In genomic region chr16:57151369-57151768, GRCh38 we compare ENCODE assay signal across 20 cellular contexts. TPM values are rescaled to one million over a fixed set of nuclear protein-coding genes. Genes with fewer than 3 reads are reported as not detected.
DNase-seq lines count a peak whose midpoint lies in the region; ATAC-seq and TF ChIP-seq lines count a peak whose summit lies in the region.
"Had no signal": no experiment of that assay in that cellular context is flagged by ENCODE, and none has a peak within 500 bp of the region (broad histone marks: within the 10 kb centered on the region; RNA-seq: fewer than 3 reads in every experiment).

No MANE protein-coding gene starts in this region.

- H3K27ac ChIP-seq in temporal lobe (ENCODE audit: low read depth, low read length) = peak overlapping the region; percentile 70
- H3K27ac ChIP-seq: brain microvascular endothelial cell, colonic mucosa had no signal

- no peak for TF ChIP-seq CTCF in brain (conservative IDR thresholded peaks at IDR 0.05)

- peak overlapping the region; percentile 65 for H3K27ac Mint-ChIP-seq in activated naive CD4-positive, alpha-beta T cell treated with anti-CD3 and anti-CD28 coated beads, Interleukin-2, amount 50 U/mL, for 24 hours
- no peak overlapping the region for H3K27ac Mint-ChIP-seq in activated naive CD4-positive, alpha-beta T cell treated with anti-CD3 and anti-CD28 coated beads, Interleukin-2, amount 10 ng/mL, durations not matched to agents 7 days and 5 days
- H3K27ac Mint-ChIP-seq in brain = peak overlapping the region in 3 of 5 experiments; percentile 34 to 96 (median 92)
- H3K27ac Mint-ChIP-seq: activated T-helper 2 cell treated with anti-CD3 and anti-CD28 coated beads, Interferon-gamma antibody, Interleukin-2, Interleukin-4, amounts not matched to agents 10 μg/mL and 5 μg/mL and 100 μg/mL, durations not matched to agents 14 hours and 24 hours and 36 hours had no signal

- no peak for DNase-seq in activated naive CD4-positive, alpha-beta T cell treated with anti-CD3 and anti-CD28 coated beads, Interleukin-2, amount 10 ng/mL, durations not matched to agents 7 days and 5 days
- DNase-seq in left lobe of liver (ENCODE audit: low spot score) = peak; percentile 31
- DNase-seq in iPS-NIHi11 (ENCODE audit: low spot score) = no peak
- DNase-seq: activated CD4-positive, alpha-beta T cell treated with anti-CD3 and anti-CD28 coated beads, Interleukin-2, amount 10 ng/mL, durations not matched to agents 7 days and 5 days; AML-193; CD8-positive, alpha-beta memory T cell; colonic mucosa; kidney; NCI-H187 treated with DMSO at 0.1 percent for 48 hours; NCI-H226; NCI-H748 treated with DMSO at 0.1 percent for 48 hours; SK-N-SH; T-helper 2 cell had no signal

- no peaks in the 10 kb centered on the region for H3K9me3 Mint-ChIP-seq in activated naive CD4-positive, alpha-beta T cell treated with anti-CD3 and anti-CD28 coated beads, Interleukin-2, amount 50 U/mL, for 24 hours
- no peaks in the 10 kb centered on the region for H3K9me3 Mint-ChIP-seq in activated naive CD4-positive, alpha-beta T cell treated with anti-CD3 and anti-CD28 coated beads, Interleukin-2, amount 10 ng/mL, durations not matched to agents 7 days and 5 days
- peaks cover 0 to 2% (median 0%) of the 10 kb centered on the region in 5 experiments for H3K9me3 Mint-ChIP-seq in brain
- H3K9me3 Mint-ChIP-seq: activated CD4-positive, alpha-beta T cell treated with anti-CD3 and anti-CD28 coated beads, Interleukin-2, amount 10 ng/mL, durations not matched to agents 7 days and 5 days; activated T-helper 2 cell treated with anti-CD3 and anti-CD28 coated beads, Interferon-gamma antibody, Interleukin-2, Interleukin-4, amounts not matched to agents 10 μg/mL and 5 μg/mL and 100 μg/mL, durations not matched to agents 14 hours and 24 hours and 36 hours; CD8-positive, alpha-beta memory T cell had no signal

- H3K36me3 Mint-ChIP-seq in activated naive CD4-positive, alpha-beta T cell treated with anti-CD3 and anti-CD28 coated beads, Interleukin-2, amount 50 U/mL, for 24 hours = peaks cover 12% of the 10 kb centered on the region
- H3K36me3 Mint-ChIP-seq in activated naive CD4-positive, alpha-beta T cell treated with anti-CD3 and anti-CD28 coated beads, Interleukin-2, amount 10 ng/mL, durations not matched to agents 7 days and 5 days = peaks cover 36% of the 10 kb centered on the region
- H3K36me3 Mint-ChIP-seq in brain = peaks cover 43% of the 10 kb centered on the region

- H3K4me3 Mint-ChIP-seq in activated naive CD4-positive, alpha-beta T cell treated with anti-CD3 and anti-CD28 coated beads, Interleukin-2, amount 50 U/mL, for 24 hours = no peak overlapping the region
- no peak overlapping the region for H3K4me3 Mint-ChIP-seq in activated naive CD4-positive, alpha-beta T cell treated with anti-CD3 and anti-CD28 coated beads, Interleukin-2, amount 10 ng/mL, durations not matched to agents 7 days and 5 days
- no peak overlapping the region for H3K4me3 Mint-ChIP-seq in brain
- H3K4me3 Mint-ChIP-seq: activated CD4-positive, alpha-beta T cell treated with anti-CD3 and anti-CD28 coated beads, Interleukin-2, amount 10 ng/mL, durations not matched to agents 7 days and 5 days; CD8-positive, alpha-beta memory T cell had no signal

- CTCF ChIA-PET in activated naive CD4-positive, alpha-beta T cell treated with anti-CD3 and anti-CD28 coated beads, Interleukin-2, amount 10 ng/mL, durations not matched to agents 7 days and 5 days (lab: Charles Lee) = interaction anchor here (1.1 to 1.6 kb wide), 5 partner anchors 8 to 162 kb away, joined by 3 to 9 read pairs (median 4); partner anchors contain the start of gene NLRC5

- peaks cover 41% of the 10 kb centered on the region for H3K4me1 Mint-ChIP-seq in activated naive CD4-positive, alpha-beta T cell treated with anti-CD3 and anti-CD28 coated beads, Interleukin-2, amount 50 U/mL, for 24 hours
- H3K4me1 Mint-ChIP-seq in activated naive CD4-positive, alpha-beta T cell treated with anti-CD3 and anti-CD28 coated beads, Interleukin-2, amount 10 ng/mL, durations not matched to agents 7 days and 5 days = peaks cover 48% of the 10 kb centered on the region
- peaks cover 39% of the 10 kb centered on the region for H3K4me1 Mint-ChIP-seq in brain

- no peak for ATAC-seq in left lobe of liver
- no peak for ATAC-seq in GM21737 (IDR thresholded peaks at IDR 0.05; ENCODE audit: unreplicated experiment)
- ATAC-seq in HG02642 (IDR thresholded peaks at IDR 0.05; ENCODE audit: poor library complexity, unreplicated experiment) = no peak

- H3K27me3 Mint-ChIP-seq in activated naive CD4-positive, alpha-beta T cell treated with anti-CD3 and anti-CD28 coated beads, Interleukin-2, amount 50 U/mL, for 24 hours = no peaks in the 10 kb centered on the region
- H3K27me3 Mint-ChIP-seq in activated naive CD4-positive, alpha-beta T cell treated with anti-CD3 and anti-CD28 coated beads, Interleukin-2, amount 10 ng/mL, durations not matched to agents 7 days and 5 days = no peaks in the 10 kb centered on the region
- no peaks in the 10 kb centered on the region for H3K27me3 Mint-ChIP-seq in brain
- H3K27me3 Mint-ChIP-seq: activated CD4-positive, alpha-beta T cell treated with anti-CD3 and anti-CD28 coated beads, Interleukin-2, amount 10 ng/mL, durations not matched to agents 7 days and 5 days; CD8-positive, alpha-beta memory T cell had no signal

RNA-seq across cellular contexts. Expression of gene PSME3IP1, which starts 34.5 kb away (rescaled TPM):
- 208 TPM for polyA plus RNA-seq in brain (ENCODE audit: insufficient read depth, low read depth, low replicate concordance)
- total RNA-seq in left lobe of liver = 26.6 TPM
- 96.9 TPM for total RNA-seq in temporal lobe

RNA-seq across cellular contexts. Expression of gene RSPRY1, which starts 34.8 kb away (rescaled TPM):
- 22.6 TPM for polyA plus RNA-seq in brain (ENCODE audit: insufficient read depth, low read depth, low replicate concordance)
- total RNA-seq in left lobe of liver (18.1 TPM), temporal lobe (61.7 TPM)

RNA-seq across cellular contexts. Expression of gene CPNE2, which starts 59.0 kb away (rescaled TPM):
- polyA plus RNA-seq in brain (ENCODE audit: insufficient read depth, low read depth, low replicate concordance) = 87.8 TPM
- total RNA-seq in left lobe of liver = 7.3 TPM
- total RNA-seq in temporal lobe = 42.5 TPM
